Comparison of ENCODE assay signal across 20 cellular contexts in genomic region chr5:119331566-119332095, GRCh38. TPM values are rescaled to one million over a fixed set of nuclear protein-coding genes. Genes with fewer than 3 reads are reported as not detected.
DNase-seq lines count a peak whose midpoint lies in the region; ATAC-seq, FAIRE-seq and TF ChIP-seq lines count a peak whose summit lies in the region.
"Had no signal": no experiment of that assay in that cellular context is flagged by ENCODE, and none has a peak within 500 bp of the region (broad histone marks: within the 10 kb centered on the region; RNA-seq: fewer than 3 reads in every experiment).

No MANE protein-coding gene starts in this region.

- no peaks in the 10 kb centered on the region for H3K27me3 Mint-ChIP-seq in stimulated activated naive CD8-positive, alpha-beta T cell treated with anti-CD3 and anti-CD28 coated beads, Interleukin-15, Interleukin-2, amounts not matched to agents 100 ng/mL and 50 ng/mL, for 24 hours
- H3K27me3 Mint-ChIP-seq in WTC11 (ENCODE audit: low read depth): no peaks in the 10 kb centered on the region

- peaks cover 99% of the 10 kb centered on the region for H3K4me1 Mint-ChIP-seq in stimulated activated naive CD8-positive, alpha-beta T cell treated with anti-CD3 and anti-CD28 coated beads, Interleukin-15, Interleukin-2, amounts not matched to agents 100 ng/mL and 50 ng/mL, for 24 hours (ENCODE audit: low read depth)
- H3K4me1 Mint-ChIP-seq in WTC11: peaks cover 31% of the 10 kb centered on the region

- no peaks in the 10 kb centered on the region for H3K9me3 Mint-ChIP-seq in stimulated activated naive CD8-positive, alpha-beta T cell treated with anti-CD3 and anti-CD28 coated beads, Interleukin-15, Interleukin-2, amounts not matched to agents 100 ng/mL and 50 ng/mL, for 24 hours
- H3K9me3 Mint-ChIP-seq in WTC11: no peaks in the 10 kb centered on the region
- H3K9me3 Mint-ChIP-seq: neural crest cell had no signal

- no peak for TF ChIP-seq CTCF in WTC11 (IDR thresholded peaks at IDR 0.05)

- ATAC-seq in stimulated activated naive CD8-positive, alpha-beta T cell treated with anti-CD3 and anti-CD28 coated beads, Interleukin-15, Interleukin-2, amounts not matched to agents 100 U/mL and 50 U/mL, for 24 hours: no peak
- ATAC-seq in WTC11: no peak
- no peak for ATAC-seq in HG02870 (IDR thresholded peaks at IDR 0.05; ENCODE audit: unreplicated experiment)
- ATAC-seq in GM21576 (IDR thresholded peaks at IDR 0.05; ENCODE audit: unreplicated experiment): no peak
- ATAC-seq: lower lobe of right lung had no signal

- CTCF ChIA-PET in WTC11 (lab: Charles Lee): no interaction called here

- peak overlapping the region; percentile 99 for H3K27ac Mint-ChIP-seq in stimulated activated naive CD8-positive, alpha-beta T cell treated with anti-CD3 and anti-CD28 coated beads, Interleukin-15, Interleukin-2, amounts not matched to agents 100 ng/mL and 50 ng/mL, for 24 hours
- no peak overlapping the region for H3K27ac Mint-ChIP-seq in WTC11

- DNase-seq in stimulated activated naive CD8-positive, alpha-beta T cell treated with anti-CD3 and anti-CD28 coated beads, Interleukin-15, Interleukin-2, amounts not matched to agents 100 U/mL and 50 U/mL, for 24 hours: no peak
- DNase-seq in WTC11 (ENCODE audit: low spot score) (no peak), epithelial cell of prostate (ENCODE audit: low read depth, low spot score) (no peak), C1 segment of cervical spinal cord (lab: John Stamatoyannopoulos, UW) (no peak), HTR-8/SVneo (ENCODE audit: insufficient read length, low spot score) (no peak)
- DNase-seq: activated CD4-positive, alpha-beta T cell treated with anti-CD3 and anti-CD28 coated beads, Interleukin-2, amount 50 U/mL, for 1 hour; central memory CD4-positive, alpha-beta T cell; DMS153; lower lobe of right lung; NCI-H2081; NCI-H69; stimulated activated CD4-positive, alpha-beta T cell treated with anti-CD3 and anti-CD28 coated beads, Interleukin-1b, Interleukin-23, amount 100 ng/mL, for 48 hours; tibial artery had no signal

- POLR2A ChIA-PET in WTC11 (lab: Charles Lee): no interaction called here

- H3K27ac ChIP-seq in epithelial cell of prostate: peak overlapping the region; percentile 94
- H3K27ac ChIP-seq: lower lobe of right lung, right atrium auricular region, tibial artery had no signal

- H3K4me3 Mint-ChIP-seq in stimulated activated naive CD8-positive, alpha-beta T cell treated with anti-CD3 and anti-CD28 coated beads, Interleukin-15, Interleukin-2, amounts not matched to agents 100 ng/mL and 50 ng/mL, for 24 hours: peak overlapping the region; percentile 22
- no peak overlapping the region for H3K4me3 Mint-ChIP-seq in WTC11
- H3K4me3 Mint-ChIP-seq: neural crest cell had no signal

- FAIRE-seq in HTR-8/SVneo (lab: Jason Lieb, UNC): no peak
- FAIRE-seq: endometrium, frontal cortex had no signal

- H3K36me3 Mint-ChIP-seq in stimulated activated naive CD8-positive, alpha-beta T cell treated with anti-CD3 and anti-CD28 coated beads, Interleukin-15, Interleukin-2, amounts not matched to agents 100 ng/mL and 50 ng/mL, for 24 hours (ENCODE audit: low read depth): peaks cover 19% of the 10 kb centered on the region
- no peaks in the 10 kb centered on the region for H3K36me3 Mint-ChIP-seq in WTC11

TF ChIP-seq in WTC11, 78 proteins besides CTCF, POLR2A, EP300 and RAD21:
- no peak for TF ChIP-seq NR3C1 (CRISPR knock-in tag; conservative IDR thresholded peaks at IDR 0.05; ENCODE audit: low read depth)
- TF ChIP-seq ZNF121 (CRISPR knock-in tag; IDR thresholded peaks at IDR 0.05): 0 out of 2 replicates have a peak, but pooled peaks have one; percentile 20

RNA-seq across cellular contexts. Expression of gene TNFAIP8, which starts 24.2 kb away (rescaled TPM):
- 18.1 to 24.1 TPM (median 19.9 TPM) in 3 replicates for total RNA-seq in WTC11 (2021)
